In genomic region chr22:21450320-21450831, GRCh38 we compare ENCODE assay signal across 1 cellular context.
TF ChIP-seq lines count a peak whose summit lies in the region.

No MANE protein-coding gene starts in this region.

TF ChIP-seq in HepG2, 621 proteins besides CTCF, POLR2A, EP300 and RAD21:
- TF ChIP-seq CERS6 (CRISPR knock-in tag; IDR thresholded peaks at IDR 0.05) (no peak), MYNN (CRISPR knock-in tag; IDR thresholded peaks at IDR 0.05; ENCODE audit: low read depth) (no peak), STAG1 (CRISPR knock-in tag; IDR thresholded peaks at IDR 0.05) (peak; percentile 43), ZC3H13 (CRISPR knock-in tag; IDR thresholded peaks at IDR 0.05) (peak; percentile 55; the same call in 1 of the 2 replicates), ZNF317 (CRISPR knock-in tag; IDR thresholded peaks at IDR 0.05) (no peak), AKAP8 (CRISPR knock-in tag; IDR thresholded peaks at IDR 0.05) (0 out of 2 replicates have a peak, but pooled peaks have one; percentile 2), ZNF484 (CRISPR knock-in tag; IDR thresholded peaks at IDR 0.05; ENCODE audit: borderline replicate concordance, low read depth) (no peak), ZNF138 (CRISPR knock-in tag; IDR thresholded peaks at IDR 0.05; ENCODE audit: low read depth) (no peak), AGO2 (optimal IDR thresholded peaks at IDR 0.05; ENCODE audit: low read depth, low read length) (peak; percentile 80), RFXAP (CRISPR knock-in tag; IDR thresholded peaks at IDR 0.05; ENCODE audit: borderline replicate concordance) (no peak)
